In genomic region chr10:14365231-14365744, GRCh38 we compare ENCODE assay signal across 26 cellular contexts.
"Had no signal": no experiment of that assay in that cellular context is flagged by ENCODE, and none has a peak within 500 bp of the region (broad histone marks: within the 10 kb centered on the region; RNA-seq: fewer than 3 reads in every experiment).

No MANE protein-coding gene starts in this region.

- H3K4me1 ChIP-seq: prostate gland, spleen, upper lobe of left lung had no signal

- H3K9me3 Mint-ChIP-seq: activated CD4-positive, alpha-beta T cell treated with anti-CD3 and anti-CD28 coated beads, Interleukin-2, amount 10 ng/mL, durations not matched to agents 7 days and 5 days; activated CD8-positive, alpha-beta T cell treated with anti-CD3 and anti-CD28 coated beads for 36 hours; activated naive CD4-positive, alpha-beta T cell treated with anti-CD3 and anti-CD28 coated beads, Interleukin-2, amount 50 U/mL, for 24 hours; nephron had no signal

- H3K9me3 ChIP-seq: neutrophil, ovary, prostate gland, spleen, upper lobe of left lung had no signal

- H3K4me3 ChIP-seq: ovary, prostate gland, spleen, upper lobe of left lung had no signal

- H3K36me3 ChIP-seq: brain microvascular endothelial cell, neutrophil, ovary, prostate gland, spleen, upper lobe of left lung, WERI-Rb-1 had no signal

- ATAC-seq: activated CD8-positive, alpha-beta memory T cell treated with anti-CD3 and anti-CD28 coated beads, Interleukin-2, amount 10 ng/mL, durations not matched to agents 7 days and 5 days; activated CD8-positive, alpha-beta T cell treated with anti-CD3 and anti-CD28 coated beads for 36 hours; left colon had no signal

- H3K27ac ChIP-seq: brain microvascular endothelial cell, neutrophil, ovary, prostate gland, spleen, upper lobe of left lung, WERI-Rb-1 had no signal

- H3K4me1 Mint-ChIP-seq: activated CD4-positive, alpha-beta T cell treated with anti-CD3 and anti-CD28 coated beads, Interleukin-2, amount 10 ng/mL, durations not matched to agents 7 days and 5 days; activated CD8-positive, alpha-beta memory T cell treated with anti-CD3 and anti-CD28 coated beads, Interleukin-2, amount 10 ng/mL, durations not matched to agents 7 days and 5 days; activated naive CD4-positive, alpha-beta T cell treated with anti-CD3 and anti-CD28 coated beads, Interleukin-2, amount 50 U/mL, for 24 hours; memory B cell had no signal

- DNase-seq: activated CD4-positive, alpha-beta T cell treated with anti-CD3 and anti-CD28 coated beads, Interleukin-2, amount 10 ng/mL, durations not matched to agents 7 days and 5 days; activated CD4-positive, CD25-positive, alpha-beta regulatory T cell treated with anti-CD3 and anti-CD28 coated beads, Interleukin-2, amount 50 U/mL, for 72 hours; activated CD8-positive, alpha-beta memory T cell treated with anti-CD3 and anti-CD28 coated beads, Interleukin-2, amount 10 ng/mL, durations not matched to agents 7 days and 5 days; activated CD8-positive, alpha-beta T cell treated with anti-CD3 and anti-CD28 coated beads for 36 hours; activated effector memory CD4-positive, alpha-beta T cell treated with anti-CD3 and anti-CD28 coated beads, Interleukin-2, amount 50 U/mL, for 16 hours; activated T-cell treated with anti-CD3 and anti-CD28 coated beads for 4 hours; aorta; brain microvascular endothelial cell; caudate nucleus; dermis blood vessel endothelial cell; effector memory CD4-positive, alpha-beta T cell; left colon; ovary; spleen; stimulated activated CD4-positive, alpha-beta T cell treated with anti-CD3 and anti-CD28 coated beads, Interleukin-4, amount 100 ng/mL, for 24 hours; stimulated activated naive CD4-positive, alpha-beta T cell treated with Interleukin-2 at 50 U/mL for 16 hours; upper lobe of left lung; WERI-Rb-1 had no signal

- H3K27me3 ChIP-seq: brain microvascular endothelial cell, ovary, upper lobe of left lung had no signal

- H3K27me3 Mint-ChIP-seq: activated naive CD4-positive, alpha-beta T cell treated with anti-CD3 and anti-CD28 coated beads, Interleukin-2, amount 50 U/mL, for 24 hours had no signal

- FAIRE-seq: frontal cortex, islet of Langerhans, TTC549 had no signal

- H3K4me3 Mint-ChIP-seq: activated CD4-positive, alpha-beta T cell treated with anti-CD3 and anti-CD28 coated beads, Interleukin-2, amount 10 ng/mL, durations not matched to agents 7 days and 5 days; activated CD8-positive, alpha-beta memory T cell treated with anti-CD3 and anti-CD28 coated beads, Interleukin-2, amount 10 ng/mL, durations not matched to agents 7 days and 5 days; activated CD8-positive, alpha-beta T cell treated with anti-CD3 and anti-CD28 coated beads for 36 hours; activated naive CD4-positive, alpha-beta T cell treated with anti-CD3 and anti-CD28 coated beads, Interleukin-2, amount 50 U/mL, for 24 hours; memory B cell; nephron had no signal

- H3K36me3 Mint-ChIP-seq: activated CD8-positive, alpha-beta memory T cell treated with anti-CD3 and anti-CD28 coated beads, Interleukin-2, amount 10 ng/mL, durations not matched to agents 7 days and 5 days; activated naive CD4-positive, alpha-beta T cell treated with anti-CD3 and anti-CD28 coated beads, Interleukin-2, amount 50 U/mL, for 24 hours; memory B cell had no signal

- H3K27ac Mint-ChIP-seq: activated CD4-positive, alpha-beta T cell treated with anti-CD3 and anti-CD28 coated beads, Interleukin-2, amount 10 ng/mL, durations not matched to agents 7 days and 5 days; activated CD8-positive, alpha-beta memory T cell treated with anti-CD3 and anti-CD28 coated beads, Interleukin-2, amount 10 ng/mL, durations not matched to agents 7 days and 5 days; activated CD8-positive, alpha-beta T cell treated with anti-CD3 and anti-CD28 coated beads for 36 hours; activated naive CD4-positive, alpha-beta T cell treated with anti-CD3 and anti-CD28 coated beads, Interleukin-2, amount 50 U/mL, for 24 hours; memory B cell; nephron had no signal
